ENCODE assay signal across 9 cellular contexts in the genomic region with DNA sequence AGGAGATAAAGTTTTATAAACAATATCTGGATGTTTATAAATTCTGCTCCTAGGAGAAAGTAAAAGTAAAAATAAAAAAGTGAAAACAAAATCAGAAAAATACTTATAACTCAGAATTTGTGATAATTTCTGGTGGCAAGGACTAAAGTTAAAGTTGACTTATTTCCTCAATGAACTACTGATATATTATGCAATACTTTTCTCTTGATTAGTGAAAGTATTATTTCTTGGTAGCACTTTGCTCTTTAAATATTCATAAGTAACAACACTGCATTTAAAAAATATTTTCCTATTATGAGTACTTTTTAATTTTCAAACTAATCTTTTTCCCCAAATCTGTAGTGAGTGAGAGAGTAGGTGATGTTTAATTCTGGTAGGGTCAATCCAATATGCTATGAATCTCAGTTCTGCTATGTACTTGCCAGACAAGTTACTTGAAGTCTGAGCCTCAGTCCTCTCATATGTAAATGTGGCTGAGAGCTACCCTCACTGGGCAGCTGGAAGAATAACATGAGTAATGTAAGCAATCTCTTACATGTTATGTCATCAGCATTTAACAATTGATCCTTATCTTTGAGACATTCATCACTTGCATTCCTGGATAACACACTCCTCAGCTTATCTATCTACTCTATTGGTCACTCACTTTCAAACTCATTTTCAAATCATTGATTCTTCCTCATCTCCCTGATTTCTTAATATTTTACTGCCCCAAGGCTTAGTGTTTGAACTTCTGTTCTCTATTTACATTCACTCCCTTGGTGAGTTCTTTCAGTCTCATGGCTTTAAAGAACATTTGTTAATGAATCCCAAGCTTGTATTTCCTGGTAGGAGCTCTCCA.
DNase-seq lines count a peak whose midpoint lies in the region; ATAC-seq and TF ChIP-seq lines count a peak whose summit lies in the region.
"Had no signal": no experiment of that assay in that cellular context is flagged by ENCODE, and none has a peak within 500 bp of the region (broad histone marks: within the 10 kb centered on the region; RNA-seq: fewer than 3 reads in every experiment).

No MANE protein-coding gene starts in this region.

- peaks cover 11% of the 10 kb centered on the region for H3K36me3 Mint-ChIP-seq in Calu3 (ENCODE audit: insufficient read depth, unreplicated experiment)
- peaks cover 9 to 58% (median 24%) of the 10 kb centered on the region in 3 donors for H3K36me3 Mint-ChIP-seq in naive thymus-derived CD8-positive, alpha-beta T cell

- no peak for TF ChIP-seq CTCF in Calu3 (IDR thresholded peaks at IDR 0.05; ENCODE audit: unreplicated experiment)
- no peak for TF ChIP-seq CTCF in coronary artery (IDR thresholded peaks at IDR 0.05)

- no peaks in the 10 kb centered on the region for H3K9me3 ChIP-seq in mesodermal cell (ENCODE audit: control insufficient read depth, low read length)

- H3K9me3 Mint-ChIP-seq in Calu3 (ENCODE audit: low read depth, unreplicated experiment): no peaks in the 10 kb centered on the region
- H3K9me3 Mint-ChIP-seq in naive thymus-derived CD8-positive, alpha-beta T cell: no peaks in the 10 kb centered on the region

- no peak for ATAC-seq in naive thymus-derived CD8-positive, alpha-beta T cell

- TSS peak; percentile 40 for BruUV-seq in Calu3 (replicated peaks; lab: Mats Ljungman, UMichigan)

- no peak overlapping the region for H3K4me3 Mint-ChIP-seq in Calu3 (ENCODE audit: low read depth, unreplicated experiment)
- no peak overlapping the region for H3K4me3 Mint-ChIP-seq in naive thymus-derived CD8-positive, alpha-beta T cell

- no peak for DNase-seq in Calu3
- DNase-seq in M059J (ENCODE audit: low read depth): peak; percentile 81
- DNase-seq in coronary artery (ENCODE audit: low spot score): no peak
- DNase-seq in naive thymus-derived CD8-positive, alpha-beta T cell: no peak
- no peak for DNase-seq in NCI-H2171 (lab: John Stamatoyannopoulos, UW)
- DNase-seq in RPMI8226: no peak
- no peak for DNase-seq in ecto neural progenitor cell (ENCODE audit: low spot score)
- DNase-seq: activated CD4-positive, alpha-beta T cell treated with anti-CD3 and anti-CD28 coated beads for 1 hour had no signal

- intact Hi-C loops in Calu3 (cut with micrococcal nuclease; ENCODE audit: unreplicated experiment): no loop called here

- H3K27ac ChIP-seq in coronary artery (peak overlapping the region; percentile 53 to 59), mesodermal cell (ENCODE audit: low read depth, low read length, severe bottlenecking) (peak overlapping the region; percentile 81)

- POLR2A ChIA-PET in naive thymus-derived CD8-positive, alpha-beta T cell (lab: Charles Lee): no interaction called here

- no peaks in the 10 kb centered on the region for H3K36me3 ChIP-seq in mesodermal cell (ENCODE audit: control insufficient read depth, insufficient read depth, low read length)

- H3K4me1 ChIP-seq in mesodermal cell (ENCODE audit: control insufficient read depth, insufficient read depth, low read length, poor library complexity, severe bottlenecking): peaks cover 20% of the 10 kb centered on the region

- H3K27ac Mint-ChIP-seq in Calu3 (ENCODE audit: unreplicated experiment): peak overlapping the region; percentile 89
- H3K27ac Mint-ChIP-seq in naive thymus-derived CD8-positive, alpha-beta T cell: peak overlapping the region in 1 of 10 donors; percentile 2

- CTCF ChIA-PET in Calu3 (lab: Charles Lee): interaction anchor here (1.0 to 1.2 kb wide), 2 partner anchors 29 to 43 kb away, joined by 3 to 4 read pairs; no protein-coding TSS in a partner anchor

- peaks cover 42% of the 10 kb centered on the region for H3K4me1 Mint-ChIP-seq in Calu3 (ENCODE audit: low read depth, unreplicated experiment)
- peaks cover 0 to 9% (median 1%) of the 10 kb centered on the region in 4 donors for H3K4me1 Mint-ChIP-seq in naive thymus-derived CD8-positive, alpha-beta T cell

- H3K4me3 ChIP-seq in coronary artery (no peak overlapping the region), mesodermal cell (ENCODE audit: extremely low read depth, insufficient read depth, low read length, poor library complexity, severe bottlenecking) (no peak overlapping the region)

- H3K27me3 Mint-ChIP-seq in Calu3 (ENCODE audit: unreplicated experiment): no peaks in the 10 kb centered on the region
- H3K27me3 Mint-ChIP-seq in naive thymus-derived CD8-positive, alpha-beta T cell: no peaks in the 10 kb centered on the region
